ENCODE assay signal across 13 cellular contexts in the genomic region with DNA sequence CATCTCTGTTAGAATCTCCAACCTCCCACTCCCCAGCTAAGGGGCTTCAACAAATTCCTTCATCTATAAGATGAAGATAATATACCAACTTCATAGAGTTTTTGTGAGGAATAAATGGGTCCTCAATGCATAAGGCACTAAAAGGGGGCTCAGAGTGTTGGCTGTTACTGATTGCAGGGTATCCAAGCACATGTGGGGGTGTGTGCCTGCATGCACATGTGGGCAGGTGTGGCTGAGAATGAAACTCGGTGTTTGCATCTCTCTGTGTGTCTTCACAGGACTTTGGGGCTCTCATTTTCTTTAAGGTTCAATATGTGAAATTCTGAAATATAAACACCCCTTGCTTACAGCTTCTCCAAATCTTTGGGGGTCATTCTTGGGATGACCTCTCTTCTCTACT. TPM values are rescaled to one million over a fixed set of nuclear protein-coding genes. Genes with fewer than 3 reads are reported as not detected.
DNase-seq lines count a peak whose midpoint lies in the region; ATAC-seq and TF ChIP-seq lines count a peak whose summit lies in the region.
"Had no signal": no experiment of that assay in that cellular context is flagged by ENCODE, and none has a peak within 500 bp of the region (broad histone marks: within the 10 kb centered on the region; RNA-seq: fewer than 3 reads in every experiment).

No MANE protein-coding gene starts in this region.

- CTCF ChIA-PET in Calu3 (lab: Charles Lee) (interaction anchor here (0.7 to 1.2 kb wide), 2 partner anchors 10 to 23 kb away, joined by 4 to 10 read pairs; no protein-coding TSS in a partner anchor), activated B cell treated with CpG ODN at 0.5 μM for 24 hours (lab: Charles Lee) (no interaction called here)

- no peaks in the 10 kb centered on the region for H3K27me3 ChIP-seq in ovary

- H3K36me3 Mint-ChIP-seq in Calu3 (ENCODE audit: insufficient read depth, unreplicated experiment), result peaks cover 32% of the 10 kb centered on the region
- H3K36me3 Mint-ChIP-seq in activated B cell treated with CpG ODN at 0.5 μM for 24 hours (ENCODE audit: low read depth), result peaks cover 10% of the 10 kb centered on the region
- H3K36me3 Mint-ChIP-seq in nephron progenitor cell (ENCODE audit: low read depth), result no peaks in the 10 kb centered on the region
- H3K36me3 Mint-ChIP-seq: type B pancreatic cell had no signal

- H3K27me3 Mint-ChIP-seq in Calu3 (ENCODE audit: unreplicated experiment) (peaks cover 3% of the 10 kb centered on the region), activated B cell treated with CpG ODN at 0.5 μM for 24 hours (no peaks in the 10 kb centered on the region), nephron progenitor cell (ENCODE audit: low read depth, poor library complexity) (no peaks in the 10 kb centered on the region)
- H3K27me3 Mint-ChIP-seq: type B pancreatic cell had no signal

- H3K9me3 Mint-ChIP-seq in Calu3 (ENCODE audit: low read depth, unreplicated experiment) (no peaks in the 10 kb centered on the region), activated B cell treated with CpG ODN at 0.5 μM for 24 hours (no peaks in the 10 kb centered on the region), nephron progenitor cell (no peaks in the 10 kb centered on the region)
- H3K9me3 Mint-ChIP-seq: type B pancreatic cell had no signal

- peaks cover 36% of the 10 kb centered on the region for H3K4me1 Mint-ChIP-seq in Calu3 (ENCODE audit: low read depth, unreplicated experiment)
- H3K4me1 Mint-ChIP-seq in activated B cell treated with CpG ODN at 0.5 μM for 24 hours, result peaks cover 23% of the 10 kb centered on the region
- H3K4me1 Mint-ChIP-seq in nephron progenitor cell, result peaks cover 34% of the 10 kb centered on the region

- TF ChIP-seq CTCF in Calu3 (IDR thresholded peaks at IDR 0.05; ENCODE audit: unreplicated experiment), result no peak
- no peak for TF ChIP-seq CTCF in activated B cell treated with CpG ODN at 0.5 μM for 24 hours (IDR thresholded peaks at IDR 0.05)
- no peak for TF ChIP-seq CTCF in ovary (IDR thresholded peaks at IDR 0.05)
- no peak for TF ChIP-seq CTCF in nephron progenitor cell (IDR thresholded peaks at IDR 0.05)

- H3K9me3 ChIP-seq in ovary, result no peaks in the 10 kb centered on the region

- TF ChIP-seq EP300 in ovary (IDR thresholded peaks at IDR 0.05), result no peak

- DNase-seq in Calu3 (no peak), activated B cell treated with CpG ODN at 0.5 μM for 24 hours (no peak), ovary (no peak), posterior vena cava (ENCODE audit: low spot score) (no peak), left colon (no peak), iPS-NIHi7 (ENCODE audit: extremely low spot score) (no peak), nephron progenitor cell (no peak)
- DNase-seq: COR-L47, NCI-H526 treated with DMSO at 0.1 percent for 48 hours had no signal

- 21 to 30% (median 26%) methylated on average over 1 of the region's 1 CpG for WGBS in ovary, 3 donors

- no peak for TF ChIP-seq POLR2A in ovary (IDR thresholded peaks at IDR 0.05)

- POLR2A ChIA-PET in activated B cell treated with CpG ODN at 0.5 μM for 24 hours (lab: Charles Lee), result interaction anchor here (0.6 to 1.2 kb wide), 4 partner anchors 8 to 39 kb away, joined by 3 to 4 read pairs (median 4); no protein-coding TSS in a partner anchor

- peak; percentile 46 for ATAC-seq in GM21526 (IDR thresholded peaks at IDR 0.05; ENCODE audit: low FRiP score, unreplicated experiment)
- no peak for ATAC-seq in activated B cell treated with CpG ODN at 0.5 μM for 24 hours (ENCODE audit: low read depth)
- no peak for ATAC-seq in left colon

- H3K4me3 Mint-ChIP-seq in Calu3 (ENCODE audit: low read depth, unreplicated experiment) (no peak overlapping the region), activated B cell treated with CpG ODN at 0.5 μM for 24 hours (no peak overlapping the region), nephron progenitor cell (no peak overlapping the region)
- H3K4me3 Mint-ChIP-seq: type B pancreatic cell had no signal

- H3K27ac ChIP-seq in ovary, result peak overlapping the region; percentile 22 to 81
- H3K27ac ChIP-seq: VCaP had no signal

- H3K27ac Mint-ChIP-seq in Calu3 (ENCODE audit: unreplicated experiment) (peak overlapping the region; percentile 47), activated B cell treated with CpG ODN at 0.5 μM for 24 hours (peak overlapping the region; percentile 50), nephron progenitor cell (no peak overlapping the region)
- H3K27ac Mint-ChIP-seq: type B pancreatic cell had no signal

- no peak overlapping the region for H3K4me3 ChIP-seq in ovary

- intact Hi-C loops in Calu3 (cut with micrococcal nuclease; ENCODE audit: unreplicated experiment), result no loop called here
- intact Hi-C loops in activated B cell treated with CpG ODN at 0.5 μM for 24 hours (cut with micrococcal nuclease), result no loop called here
- intact Hi-C loops in ovary (cut with DNase I), result loop anchor here in 1 of 4 donors (5.0 kb wide), 1 partner anchor 1607 kb away; a partner anchor contains a TSS
- intact Hi-C loops in posterior vena cava (cut with DNase I), result no loop called here
- intact Hi-C loops in left colon (cut with DNase I, micrococcal nuclease), result no loop called here

- no TSS peak for BruUV-seq in Calu3 (replicated peaks; lab: Mats Ljungman, UMichigan)

- H3K36me3 ChIP-seq in ovary, result no peaks in the 10 kb centered on the region

- peaks cover 22% of the 10 kb centered on the region for H3K4me1 ChIP-seq in ovary (ENCODE audit: insufficient read depth)

RNA-seq across cellular contexts. Expression of a gene that starts 4.1 kb away (rescaled TPM):
- 74.3 and 89.7 TPM in 2 replicates for total RNA-seq in Calu3 (2022)
- 300 and 313 TPM in 2 replicates for total RNA-seq in activated B cell treated with CpG ODN at 0.5 μM for 24 hours
- 100 to 1,000 TPM in 1 of 7 donors, 10 to 100 TPM in 6; 14.8 to 109 (median 75.4) TPM for total RNA-seq in ovary
- 10 to 100 TPM; 17.8 to 33.0 TPM for polyA plus RNA-seq in ovary
- 10 to 100 TPM; 51.4 to 53.7 TPM for total RNA-seq in posterior vena cava
- 10 to 100 TPM; 30.6 to 34.3 TPM for total RNA-seq in left colon

RNA-seq across cellular contexts. Expression of a gene that starts 11.2 kb away (rescaled TPM):
- total RNA-seq in Calu3 (2022) (not detected in 2 replicates), activated B cell treated with CpG ODN at 0.5 μM for 24 hours (1.7 and 2.2 TPM in 2 replicates), ovary (1 to 10 TPM in 5 of 7 donors, under 1 TPM in 2; 0.48 to 3.4 (median 1.2) TPM), posterior vena cava (10 to 100 TPM; 87.9 to 99.0 TPM), left colon (1 to 10 TPM in 1 of 2 donors, under 1 TPM in 1; 0.31 to 4.7 TPM)
- 1 to 10 TPM; 2.2 to 3.4 TPM for polyA plus RNA-seq in ovary
- total RNA-seq: M059J had no signal

RNA-seq across cellular contexts. Expression of a gene that starts 24.6 kb away (rescaled TPM):
- total RNA-seq in Calu3 (2022), result not detected in 2 replicates
- 4.7 and 4.9 TPM in 2 replicates for total RNA-seq in activated B cell treated with CpG ODN at 0.5 μM for 24 hours
- total RNA-seq in ovary, result 1 to 10 TPM in 5 of 7 donors, under 1 TPM in 2; 0.36 to 4.9 (median 1.7) TPM
- 1 to 10 TPM in 1 of 2 donors, under 1 TPM in 1; 0.77 to 2.2 TPM for polyA plus RNA-seq in ovary
- total RNA-seq in posterior vena cava, result 1 to 10 TPM; 6.6 to 6.7 TPM
- total RNA-seq in left colon, result under 1 TPM; 0.70 to 0.92 TPM

RNA-seq across cellular contexts. Expression of a gene that starts 46.8 kb away (rescaled TPM):
- total RNA-seq in Calu3 (2022) (5.5 and 9.4 TPM in 2 replicates), activated B cell treated with CpG ODN at 0.5 μM for 24 hours (8.8 and 9.2 TPM in 2 replicates), ovary (1,000 to 10,000 TPM in 1 of 7 donors, 100 to 1,000 TPM in 5, 10 to 100 TPM in 1; 71.2 to 1,087 (median 550) TPM), posterior vena cava (1,000 to 10,000 TPM in 1 of 2 donors, 100 to 1,000 TPM in 1; 456 to 1,821 TPM), left colon (10 to 100 TPM; 33.5 to 91.9 TPM)
- 100 to 1,000 TPM; 260 to 321 TPM for polyA plus RNA-seq in ovary

RNA-seq across cellular contexts. Expression of a gene that starts 59.5 kb away (rescaled TPM):
- 29.5 and 39.1 TPM in 2 replicates for total RNA-seq in Calu3 (2022)
- total RNA-seq in activated B cell treated with CpG ODN at 0.5 μM for 24 hours, result 15.9 and 16.2 TPM in 2 replicates
- total RNA-seq in ovary, result 10 to 100 TPM; 36.5 to 83.2 (median 54.7) TPM
- polyA plus RNA-seq in ovary, result 10 to 100 TPM; 51.2 to 82.7 TPM
- 10 to 100 TPM; 26.0 to 27.7 TPM for total RNA-seq in posterior vena cava
- 10 to 100 TPM; 59.5 to 71.4 TPM for total RNA-seq in left colon

Comparison
In these comparisons a context has a peak if more than half of its experiments do, and no peak if none do; other contexts are left out.
1. RNA of a gene that starts 11.2 kb away (total RNA-seq): 87.9 to 99.0 TPM in posterior vena cava; 0.31 to 4.7 TPM in left colon, 1.7 to 2.2 TPM in activated B cell treated with CpG ODN at 0.5 μM for 24 hours, 0.48 to 3.4 TPM in ovary and not detected in Calu3; every median in the first group is over 10 times any median in the second.